18 cellular contexts compared by ENCODE assay signal in the genomic region with DNA sequence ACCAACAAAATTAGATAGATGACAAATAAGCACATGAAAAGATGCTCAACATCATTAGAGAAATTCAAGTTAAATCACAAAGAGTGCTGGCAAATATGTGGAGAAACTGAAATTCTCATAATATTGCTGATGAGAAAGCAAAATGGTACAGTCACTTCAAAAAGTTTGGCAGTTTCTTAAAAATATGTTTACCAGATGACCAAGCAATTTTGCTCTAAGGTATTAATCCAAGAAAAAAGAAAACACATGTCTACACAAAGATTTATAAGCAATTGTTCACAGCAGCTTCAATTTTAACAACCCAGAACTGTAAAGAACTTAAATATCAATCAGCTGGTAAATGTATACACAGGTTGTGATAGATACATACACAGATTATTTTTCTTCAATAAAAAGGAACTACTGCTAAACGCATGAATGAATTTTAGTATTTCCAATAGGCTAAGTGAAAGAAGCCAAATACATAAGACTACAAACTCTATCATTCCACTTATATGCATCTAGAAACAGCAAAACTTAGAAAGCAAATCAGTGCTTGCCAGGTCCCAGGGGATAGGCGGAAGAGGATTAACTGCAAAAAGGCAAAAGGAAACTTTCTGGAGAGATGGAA. TPM values are rescaled to one million over a fixed set of nuclear protein-coding genes. Genes with fewer than 3 reads are reported as not detected.
DNase-seq lines count a peak whose midpoint lies in the region; ATAC-seq and TF ChIP-seq lines count a peak whose summit lies in the region.
"Had no signal": no experiment of that assay in that cellular context is flagged by ENCODE, and none has a peak within 500 bp of the region (broad histone marks: within the 10 kb centered on the region; RNA-seq: fewer than 3 reads in every experiment).

No MANE protein-coding gene starts in this region.

- H3K4me3 ChIP-seq in A673 (ENCODE audit: low read depth, low read length, poor library complexity, severe bottlenecking): no peak overlapping the region
- H3K4me3 ChIP-seq: SK-N-MC had no signal

- no peak overlapping the region for H3K4me3 Mint-ChIP-seq in Calu3 (ENCODE audit: low read depth, unreplicated experiment)
- H3K4me3 Mint-ChIP-seq in activated naive CD8-positive, alpha-beta T cell treated with anti-CD3 and anti-CD28 coated beads, Interleukin-2, amount 50 U/mL, for 24 hours: no peak overlapping the region
- peak overlapping the region in 1 of 8 donors; percentile 29 for H3K4me3 Mint-ChIP-seq in naive B cell
- H3K4me3 Mint-ChIP-seq: CD4-positive, alpha-beta T cell had no signal

- H3K9me3 ChIP-seq in A673 (ENCODE audit: low read depth, low read length, poor library complexity, severe bottlenecking): no peaks in the 10 kb centered on the region
- H3K9me3 ChIP-seq: BE2C had no signal

- no peak for ATAC-seq in activated naive CD8-positive, alpha-beta T cell treated with anti-CD3 and anti-CD28 coated beads, Interleukin-2, amount 50 U/mL, for 24 hours
- ATAC-seq in naive B cell (ENCODE audit: low read depth in 2 of 2) (peak; percentile 46 to 57), GM19023 (IDR thresholded peaks at IDR 0.05; ENCODE audit: unreplicated experiment) (no peak)
- ATAC-seq: HepG2 had no signal

- H3K9me3 Mint-ChIP-seq in Calu3 (ENCODE audit: low read depth, unreplicated experiment) (no peaks in the 10 kb centered on the region), naive B cell (no peaks in the 10 kb centered on the region)
- H3K9me3 Mint-ChIP-seq in activated naive CD8-positive, alpha-beta T cell treated with anti-CD3 and anti-CD28 coated beads, Interleukin-2, amount 50 U/mL, for 24 hours: no peaks in the 10 kb centered on the region
- H3K9me3 Mint-ChIP-seq: CD4-positive, alpha-beta T cell had no signal

- intact Hi-C loops in A673 (cut with micrococcal nuclease; ENCODE audit: unreplicated experiment): no loop called here
- intact Hi-C loops in Calu3 (cut with micrococcal nuclease; ENCODE audit: unreplicated experiment): no loop called here

- peaks cover 33% of the 10 kb centered on the region for H3K36me3 ChIP-seq in A673 (ENCODE audit: insufficient read depth, low read length, poor library complexity, severe bottlenecking)

- H3K27ac ChIP-seq in A673 (ENCODE audit: low read depth, low read length, poor library complexity, severe bottlenecking): no peak overlapping the region
- H3K27ac ChIP-seq: SK-N-MC had no signal

- peaks cover 3% of the 10 kb centered on the region for H3K4me1 ChIP-seq in A673 (ENCODE audit: insufficient read depth, low read length, poor library complexity, severe bottlenecking)
- H3K4me1 ChIP-seq: BE2C had no signal

- BruUV-seq in A673 (replicated peaks; lab: Mats Ljungman, UMichigan): no TSS peak
- BruUV-seq in Calu3 (replicated peaks; lab: Mats Ljungman, UMichigan): no TSS peak

- H3K36me3 Mint-ChIP-seq in Calu3 (ENCODE audit: insufficient read depth, unreplicated experiment) (peaks cover 31% of the 10 kb centered on the region), naive B cell (peaks cover 0 to 6% of the 10 kb centered on the region in 2 donors)
- H3K36me3 Mint-ChIP-seq in activated naive CD8-positive, alpha-beta T cell treated with anti-CD3 and anti-CD28 coated beads, Interleukin-2, amount 50 U/mL, for 24 hours (ENCODE audit: low read depth): peaks cover 47% of the 10 kb centered on the region

- H3K27me3 ChIP-seq in A673 (replicated peaks; ENCODE audit: insufficient read depth, low read depth, low read length, poor library complexity): no peaks in the 10 kb centered on the region
- H3K27me3 ChIP-seq: BE2C had no signal

- DNase-seq in A673 (ENCODE audit: low spot score) (peak; percentile 17), Calu3 (no peak), naive B cell (no peak), LoVo (ENCODE audit: low spot score) (no peak), OCI-M1 (lab: John Stamatoyannopoulos, UW) (no peak)
- DNase-seq in activated naive CD8-positive, alpha-beta T cell treated with anti-CD3 and anti-CD28 coated beads, Interleukin-2, amount 50 U/mL, for 24 hours: no peak
- DNase-seq: BE2C; CD4-positive, alpha-beta T cell; DND-41; H7; Karpas-422; NCI-H1105; NCI-H1694; NCI-H524 treated with DMSO at 0.1 percent for 48 hours; Right ventricle myocardium superior had no signal

- H3K27me3 Mint-ChIP-seq in Calu3 (ENCODE audit: unreplicated experiment): no peaks in the 10 kb centered on the region
- no peaks in the 10 kb centered on the region for H3K27me3 Mint-ChIP-seq in activated naive CD8-positive, alpha-beta T cell treated with anti-CD3 and anti-CD28 coated beads, Interleukin-2, amount 50 U/mL, for 24 hours
- H3K27me3 Mint-ChIP-seq in naive B cell: no peaks in the 10 kb centered on the region
- H3K27me3 Mint-ChIP-seq: CD4-positive, alpha-beta T cell had no signal

- POLR2A ChIA-PET in A673 (lab: Charles Lee; ENCODE audit: low non-redundant PET): no interaction called here

- H3K4me1 Mint-ChIP-seq in Calu3 (ENCODE audit: low read depth, unreplicated experiment) (no peaks in the 10 kb centered on the region), naive B cell (peaks cover 16 to 29% (median 25%) of the 10 kb centered on the region in 3 donors)
- peaks cover 34% of the 10 kb centered on the region for H3K4me1 Mint-ChIP-seq in activated naive CD8-positive, alpha-beta T cell treated with anti-CD3 and anti-CD28 coated beads, Interleukin-2, amount 50 U/mL, for 24 hours

- CTCF ChIA-PET in A673 (lab: Charles Lee) (no interaction called here), Calu3 (lab: Charles Lee) (no interaction called here)

- TF ChIP-seq CTCF in A673 (conservative IDR thresholded peaks at IDR 0.05; ENCODE audit: low read depth, low read length) (no peak), Calu3 (IDR thresholded peaks at IDR 0.05; ENCODE audit: unreplicated experiment) (no peak)

- peak overlapping the region; percentile 60 for H3K27ac Mint-ChIP-seq in Calu3 (ENCODE audit: unreplicated experiment)
- peak overlapping the region; percentile 59 for H3K27ac Mint-ChIP-seq in activated naive CD8-positive, alpha-beta T cell treated with anti-CD3 and anti-CD28 coated beads, Interleukin-2, amount 50 U/mL, for 24 hours
- H3K27ac Mint-ChIP-seq in naive B cell: peak overlapping the region in 3 of 6 donors; percentile 7 to 70 (median 10)
- H3K27ac Mint-ChIP-seq: CD4-positive, alpha-beta T cell had no signal

RNA-seq across cellular contexts. Expression of gene OTUD4, which starts 11.7 kb away (rescaled TPM):
- total RNA-seq in A673 (2021) (38.5 and 44.2 TPM in 2 replicates), Calu3 (2022) (31.7 and 32.7 TPM in 2 replicates)
- polyA plus RNA-seq in naive B cell (ENCODE audit: low read depth in 6 of 6): 10 to 100 TPM; 11.9 to 20.1 (median 15.4) TPM

Comparison
In these comparisons a context has a peak if more than half of its experiments do, and no peak if none do; other contexts are left out.
1. ATAC-seq: peak in naive B cell (2 of 2); none in activated naive CD8-positive, alpha-beta T cell treated with anti-CD3 and anti-CD28 coated beads, Interleukin-2, amount 50 U/mL, for 24 hours (single experiment) and GM19023 (single experiment).